In genomic region chr4:6526696-6527095, GRCh38 we compare ENCODE assay signal across 19 cellular contexts. TPM values are rescaled to one million over a fixed set of nuclear protein-coding genes. Genes with fewer than 3 reads are reported as not detected.
DNase-seq lines count a peak whose midpoint lies in the region; ATAC-seq and TF ChIP-seq lines count a peak whose summit lies in the region.
"Had no signal": no experiment of that assay in that cellular context is flagged by ENCODE, and none has a peak within 500 bp of the region (broad histone marks: within the 10 kb centered on the region; RNA-seq: fewer than 3 reads in every experiment).

No MANE protein-coding gene starts in this region.

- peak; percentile 89 for DNase-seq in H7
- DNase-seq in NT2/D1 (ENCODE audit: low read depth, low spot score): peak; percentile 23
- DNase-seq in dorsolateral prefrontal cortex: peak in 2 of 10 donors; percentile 40 to 42
- peak; percentile 63 for DNase-seq in iPS-NIHi7 (ENCODE audit: extremely low spot score)
- DNase-seq in Right ventricle myocardium inferior (ENCODE audit: missing footprints): no peak
- no peak for DNase-seq in COR-L47 (lab: John Stamatoyannopoulos, UW)
- DNase-seq in superior temporal gyrus (ENCODE audit: extremely low spot score): no peak
- no peak for DNase-seq in OCI-M1 (lab: John Stamatoyannopoulos, UW)
- DNase-seq: BE2C; Caco-2; CD4-positive, CD25-positive, alpha-beta regulatory T cell; NCI-H1105 treated with DMSO at 0.1 percent for 48 hours; NCI-H1694; NCI-H2081 treated with DMSO at 0.1 percent for 48 hours; NCI-H446 treated with DMSO at 0.1 percent for 48 hours; NCI-H82; PC-3; RPMI8226 had no signal

- no peak overlapping the region for H3K4me3 ChIP-seq in H7 (ENCODE audit: insufficient read depth, low read depth, low read length)
- H3K4me3 ChIP-seq in NT2/D1 (ENCODE audit: insufficient read length, low read depth): no peak overlapping the region
- H3K4me3 ChIP-seq in dorsolateral prefrontal cortex: no peak overlapping the region
- H3K4me3 ChIP-seq: K562 had no signal

- no peak for ATAC-seq in Right ventricle myocardium inferior
- ATAC-seq: K562, PC-3 had no signal

- H3K9ac ChIP-seq in NT2/D1 (ENCODE audit: insufficient read length, low read depth): no peak overlapping the region

- no peaks in the 10 kb centered on the region for H3K27me3 ChIP-seq in H7 (ENCODE audit: control insufficient read depth, insufficient read depth, low read length)
- H3K27me3 ChIP-seq in NT2/D1 (ENCODE audit: insufficient read depth, insufficient read length): no peaks in the 10 kb centered on the region
- H3K27me3 ChIP-seq in dorsolateral prefrontal cortex: no peaks in the 10 kb centered on the region
- H3K27me3 ChIP-seq: BE2C had no signal

- intact Hi-C loops in dorsolateral prefrontal cortex (cut with DNase I) (no loop called here), Right ventricle myocardium inferior (cut with DNase I) (no loop called here)

- peaks cover 16% of the 10 kb centered on the region for H3K4me1 ChIP-seq in NT2/D1 (ENCODE audit: insufficient read depth, insufficient read length)
- H3K4me1 ChIP-seq: BE2C, Caco-2 had no signal

- no peaks in the 10 kb centered on the region for H3K36me3 ChIP-seq in H7 (replicated peaks; ENCODE audit: control insufficient read depth, insufficient read depth, low read length)
- no peaks in the 10 kb centered on the region for H3K36me3 ChIP-seq in NT2/D1 (ENCODE audit: insufficient read depth, insufficient read length, low read length)
- H3K36me3 ChIP-seq: BE2C had no signal

- H3K27ac ChIP-seq in dorsolateral prefrontal cortex: peak overlapping the region in 44 of 59 donors; percentile 5 to 80 (median 56)

- no peak for TF ChIP-seq CTCF in dorsolateral prefrontal cortex (IDR thresholded peaks at IDR 0.05 in 54 of 56, conservative IDR thresholded peaks at IDR 0.05 in 2 of 56; ENCODE audit: low read depth in 1 of 56, partially characterized antibody in 56 of 56)

- no peaks in the 10 kb centered on the region for H3K9me3 ChIP-seq in NT2/D1 (ENCODE audit: insufficient read depth, low read length)
- H3K9me3 ChIP-seq: BE2C, Caco-2 had no signal

RNA-seq across cellular contexts. Expression of gene MAN2B2, which starts 48.3 kb away (rescaled TPM):
- total RNA-seq in H7 (2014; rRNA removed; shearing (Covaris generic)): 3.4 and 4.4 TPM in 2 replicates
- 10 to 100 TPM; 22.1 to 45.0 (median 34.3) TPM for total RNA-seq in dorsolateral prefrontal cortex
- total RNA-seq in Right ventricle myocardium inferior: 17.8 TPM

RNA-seq across cellular contexts. Expression of gene PPP2R2C, which starts 54.3 kb away (rescaled TPM):
- total RNA-seq in H7 (2014; rRNA removed; shearing (Covaris generic)): 7.2 and 7.6 TPM in 2 replicates
- total RNA-seq in dorsolateral prefrontal cortex: 100 to 1,000 TPM; 133 to 356 (median 270) TPM
- total RNA-seq in Right ventricle myocardium inferior: 12.3 TPM
- total RNA-seq: Caco-2; CD4-positive, CD25-positive, alpha-beta regulatory T cell had no signal

Comparison
In these comparisons a context has a peak if more than half of its experiments do, and no peak if none do; other contexts are left out.
1. DNase-seq: peak in H7 (single experiment), NT2/D1 (single experiment) and iPS-NIHi7 (single experiment); none in Right ventricle myocardium inferior (single experiment), COR-L47 (single experiment), superior temporal gyrus (single experiment) and OCI-M1 (single experiment).
2. RNA of gene PPP2R2C, which starts 54.3 kb away (total RNA-seq): 133 to 356 TPM in dorsolateral prefrontal cortex; 12.3 TPM in Right ventricle myocardium inferior (single experiment) and 7.2 to 7.6 TPM in H7; every median in the first group is over 10 times any median in the second.